In genomic region chr7:157464111-157464970, GRCh38 we compare ENCODE assay signal across 19 cellular contexts.
DNase-seq lines count a peak whose midpoint lies in the region; FAIRE-seq and TF ChIP-seq lines count a peak whose summit lies in the region.
"Had no signal": no experiment of that assay in that cellular context is flagged by ENCODE, and none has a peak within 500 bp of the region (broad histone marks: within the 10 kb centered on the region; RNA-seq: fewer than 3 reads in every experiment).

No MANE protein-coding gene starts in this region.

- POLR2A ChIA-PET in H1 (lab: Charles Lee; ENCODE audit: partially characterized antibody) = interaction anchor here (0.8 kb wide), 1 partner anchor 15 kb away, joined by 3 read pairs; no protein-coding TSS in a partner anchor

- CTCF ChIA-PET in activated naive CD4-positive, alpha-beta T cell treated with anti-CD3 and anti-CD28 coated beads, Interleukin-2, amount 10 ng/mL, durations not matched to agents 7 days and 5 days (lab: Charles Lee) = no interaction called here
- CTCF ChIA-PET in H1 (lab: Charles Lee; ENCODE audit: partially characterized antibody) = interaction anchor here (0.6 to 1.6 kb wide), 3 partner anchors 11 to 530 kb away, joined by 3 to 8 read pairs (median 4); no protein-coding TSS in a partner anchor

- no peak overlapping the region for H4K91ac ChIP-seq in H1 (replicated peaks; ENCODE audit: insufficient read length, low read length)

- H3K27me3 Mint-ChIP-seq in activated naive CD4-positive, alpha-beta T cell treated with anti-CD3 and anti-CD28 coated beads, Interleukin-2, amount 10 ng/mL, durations not matched to agents 7 days and 5 days = peaks cover 77% of the 10 kb centered on the region
- peaks cover 32% of the 10 kb centered on the region for H3K27me3 Mint-ChIP-seq in nephron progenitor cell (ENCODE audit: low read depth, poor library complexity)
- H3K27me3 Mint-ChIP-seq: activated T-cell treated with anti-CD3 and anti-CD28 coated beads, Interleukin-2, amount 50 U/mL, for 24 hours had no signal

- H2AFZ ChIP-seq in H1 (ENCODE audit: low read length) = no peak overlapping the region

- H3K23ac ChIP-seq in H1 (ENCODE audit: insufficient read length) = no peak overlapping the region

- peak overlapping the region; percentile 11 for H4K8ac ChIP-seq in H1 (ENCODE audit: extremely low read depth, insufficient read depth, low read length)

- no peaks in the 10 kb centered on the region for H3K9me3 ChIP-seq in H1 (ENCODE audit: insufficient read depth in 2 of 2, low read depth in 1 of 2, low read length in 1 of 2)
- H3K9me3 ChIP-seq: right lobe of liver, suprapubic skin had no signal

- H2BK15ac ChIP-seq in H1 (ENCODE audit: low read length) = no peak overlapping the region

- TF ChIP-seq CTCF in H1 (IDR thresholded peaks at IDR 0.05; ENCODE audit: control extremely low read depth in 1 of 3, insufficient read depth in 1 of 3, low read depth in 1 of 3, low read length in 3 of 3) = 0 out of 4 replicates have a peak, but pooled peaks of 1 of the 3 experiments have one; percentile 1
- TF ChIP-seq CTCF in nephron progenitor cell (IDR thresholded peaks at IDR 0.05) = no peak

- TF ChIP-seq EP300 in H1 (IDR thresholded peaks at IDR 0.05; ENCODE audit: borderline replicate concordance in 1 of 2, low read depth in 2 of 2, low read length in 2 of 2) = no peak

- H4K5ac ChIP-seq in H1 (ENCODE audit: insufficient read length, low read depth, low read length) = no peak overlapping the region

- no peak overlapping the region for H3K56ac ChIP-seq in H1 (replicated peaks; ENCODE audit: insufficient read length, low read depth, low read length)

- peaks cover 0 to 11% (median 1%) of the 10 kb centered on the region in 4 experiments; a peak in 3 of 7 replicates for H3K27me3 ChIP-seq in H1 (replicated peaks in 1 of 4; ENCODE audit: control insufficient read depth in 3 of 4, extremely low read depth in 1 of 4, insufficient read depth in 3 of 4, low read length in 3 of 4)
- H3K27me3 ChIP-seq: right lobe of liver had no signal

- no peaks in the 10 kb centered on the region for H3K9me3 Mint-ChIP-seq in activated naive CD4-positive, alpha-beta T cell treated with anti-CD3 and anti-CD28 coated beads, Interleukin-2, amount 10 ng/mL, durations not matched to agents 7 days and 5 days
- H3K9me3 Mint-ChIP-seq in nephron progenitor cell = no peaks in the 10 kb centered on the region
- H3K9me3 Mint-ChIP-seq: activated T-cell treated with anti-CD3 and anti-CD28 coated beads, Interleukin-2, amount 50 U/mL, for 24 hours; natural killer cell treated with Interleukin-12 subunit alpha and Interleukin-12 subunit beta and Interleukin-15 and Interleukin-18, amount 100 ng/mL, for 72 hours had no signal

- FAIRE-seq in H1 (lab: Jason Lieb, UNC) = no peak

- peaks cover 21% of the 10 kb centered on the region for H3K4me1 Mint-ChIP-seq in activated naive CD4-positive, alpha-beta T cell treated with anti-CD3 and anti-CD28 coated beads, Interleukin-2, amount 10 ng/mL, durations not matched to agents 7 days and 5 days
- H3K4me1 Mint-ChIP-seq in nephron progenitor cell = peaks cover 71% of the 10 kb centered on the region

- peaks cover 0 to 9% (median 5%) of the 10 kb centered on the region in 4 experiments; a peak in 4 of 7 replicates for H3K4me1 ChIP-seq in H1 (replicated peaks in 1 of 4; ENCODE audit: control insufficient read depth in 3 of 4, insufficient read depth in 4 of 4, low read length in 3 of 4)
- H3K4me1 ChIP-seq: right lobe of liver had no signal

- H3K23me2 ChIP-seq in H1 (ENCODE audit: low read depth, low read length) = no peaks in the 10 kb centered on the region

- no peak for TF ChIP-seq POLR2A in H1 (IDR thresholded peaks at IDR 0.05; ENCODE audit: control extremely low read depth in 1 of 2, low read depth in 2 of 2, low read length in 2 of 2)

- H3K4me2 ChIP-seq in H1 (ENCODE audit: insufficient read depth in 1 of 2, low read depth in 2 of 2, low read length in 2 of 2) = peak overlapping the region; percentile 9 to 45; a peak in 2 of 4 replicates

- H3K4me3 Mint-ChIP-seq in activated naive CD4-positive, alpha-beta T cell treated with anti-CD3 and anti-CD28 coated beads, Interleukin-2, amount 10 ng/mL, durations not matched to agents 7 days and 5 days = no peak overlapping the region
- H3K4me3 Mint-ChIP-seq in nephron progenitor cell = peak overlapping the region; percentile 44
- H3K4me3 Mint-ChIP-seq: activated T-cell treated with anti-CD3 and anti-CD28 coated beads, Interleukin-2, amount 50 U/mL, for 24 hours; natural killer cell treated with Interleukin-12 subunit alpha and Interleukin-12 subunit beta and Interleukin-15 and Interleukin-18, amount 100 ng/mL, for 72 hours had no signal

- no peaks in the 10 kb centered on the region for H3K79me2 ChIP-seq in H1 (ENCODE audit: control insufficient read depth in 1 of 2, insufficient read depth in 2 of 2, low read length in 2 of 2)

- H3K9ac ChIP-seq in H1 (replicated peaks in 1 of 4; ENCODE audit: extremely low read depth in 1 of 4, low read depth in 3 of 4, low read length in 3 of 4) = no peak overlapping the region

- 34% methylated on average over 15 of the region's 15 CpGs; no CpG with 5 or more reads in 1 of the 2 experiments for WGBS in H1 (ENCODE audit: extremely low coverage in 1 of 2, insufficient coverage in 1 of 2, insufficient read length in 1 of 2, insufficient replicate concordance in 2 of 2, low coverage in 1 of 2, low lambda C conversion rate in 2 of 2, missing lambda C conversion rate in 1 of 2), 2 experiments

- H3K4ac ChIP-seq in H1 (replicated peaks; ENCODE audit: insufficient read length, low read depth, low read length) = no peak overlapping the region

- peak overlapping the region in 1 of 4 experiments; percentile 38; a peak in 1 of 8 replicates for H3K4me3 ChIP-seq in H1 (ENCODE audit: extremely low read depth in 1 of 4, insufficient read depth in 2 of 4, low read depth in 3 of 4, low read length in 4 of 4)
- H3K4me3 ChIP-seq: right lobe of liver, suprapubic skin had no signal

- peak overlapping the region; percentile 68; the same call in 1 of the 2 replicates for H2BK5ac ChIP-seq in H1 (ENCODE audit: low read depth, low read length)

- no peak overlapping the region for H2BK20ac ChIP-seq in H1 (ENCODE audit: low read length)

- H2BK12ac ChIP-seq in H1 (ENCODE audit: low read depth, low read length) = no peak overlapping the region; the same call in 1 of the 2 replicates

- H3K36me3 Mint-ChIP-seq in activated naive CD4-positive, alpha-beta T cell treated with anti-CD3 and anti-CD28 coated beads, Interleukin-2, amount 10 ng/mL, durations not matched to agents 7 days and 5 days = no peaks in the 10 kb centered on the region
- H3K36me3 Mint-ChIP-seq in nephron progenitor cell (ENCODE audit: low read depth) = no peaks in the 10 kb centered on the region
- H3K36me3 Mint-ChIP-seq: natural killer cell treated with Interleukin-12 subunit alpha and Interleukin-12 subunit beta and Interleukin-15 and Interleukin-18, amount 100 ng/mL, for 72 hours had no signal

- DNase-seq in activated naive CD4-positive, alpha-beta T cell treated with anti-CD3 and anti-CD28 coated beads, Interleukin-2, amount 10 ng/mL, durations not matched to agents 7 days and 5 days = no peak
- DNase-seq in activated naive CD4-positive, alpha-beta T cell treated with anti-CD3 and anti-CD28 coated beads, Interleukin-2, amount 50 U/mL, for 16 hours = no peak
- DNase-seq in H1 (ENCODE audit: low read depth in 1 of 2, low spot score in 2 of 2) (peak in 1 of 2 experiments; percentile 45), nephron progenitor cell (peak; percentile 35), activated gamma-delta T cell treated with Interleukin-2 at 50 U/mL for 16 hours (no peak), NCI-H510A treated with DMSO at 0.1 percent for 48 hours (lab: John Stamatoyannopoulos, UW) (no peak)
- DNase-seq in effector CD4-positive, alpha-beta T cell = no peak
- DNase-seq in stimulated activated CD4-positive, alpha-beta T cell treated with anti-CD3 and anti-CD28 coated beads, Interleukin-4, amount 100 ng/mL, for 1 hour = no peak
- DNase-seq: activated CD4-positive, alpha-beta T cell treated with anti-CD3 and anti-CD28 coated beads for 1 hour; activated T-cell treated with anti-CD3 and anti-CD28 coated beads, Interleukin-2, amount 50 U/mL, for 24 hours; AML-193; Karpas-422; NCI-H345; SHP77 treated with DMSO at 0.1 percent for 48 hours; stimulated activated CD4-positive, alpha-beta T cell treated with anti-CD3 and anti-CD28 coated beads, Interleukin-1b, Interleukin-23, amount 100 ng/mL, for 48 hours; T-helper 9 cell had no signal

- H3K18ac ChIP-seq in H1 (ENCODE audit: extremely low read depth, low read length) = 0 out of 2 replicates have a peak overlapping the region, but pooled peaks have one; percentile 6

- H3K79me1 ChIP-seq in H1 (ENCODE audit: low read depth, low read length) = no peaks in the 10 kb centered on the region

- H4K20me1 ChIP-seq in H1 (replicated peaks in 1 of 2; ENCODE audit: control insufficient read depth in 1 of 2, insufficient read depth in 2 of 2, low read length in 2 of 2) = peaks cover 0 to 4% of the 10 kb centered on the region in 2 experiments

- H3K36me3 ChIP-seq in H1 (ENCODE audit: control insufficient read depth in 2 of 4, insufficient read depth in 4 of 4, low read length in 3 of 4) = no peaks in the 10 kb centered on the region
- H3K36me3 ChIP-seq: right lobe of liver, suprapubic skin had no signal

- TF ChIP-seq RAD21 in H1 (IDR thresholded peaks at IDR 0.05 in 1 of 2, conservative IDR thresholded peaks at IDR 0.05 in 1 of 2; ENCODE audit: low read depth in 2 of 2, low read length in 2 of 2) = no peak

- H3K27ac ChIP-seq in H1 (ENCODE audit: low read depth, low read length) = no peak overlapping the region
- H3K27ac ChIP-seq: right lobe of liver, suprapubic skin had no signal

- H2BK120ac ChIP-seq in H1 (replicated peaks; ENCODE audit: low read depth, low read length) = peak overlapping the region; percentile 49

- H2AK5ac ChIP-seq in H1 (ENCODE audit: low read depth, low read length) = no peak overlapping the region

- H3K14ac ChIP-seq in H1 (ENCODE audit: insufficient read length) = no peak overlapping the region

- peak overlapping the region; percentile 38 for H3K27ac Mint-ChIP-seq in activated naive CD4-positive, alpha-beta T cell treated with anti-CD3 and anti-CD28 coated beads, Interleukin-2, amount 10 ng/mL, durations not matched to agents 7 days and 5 days
- H3K27ac Mint-ChIP-seq in nephron progenitor cell = peak overlapping the region; percentile 33
- H3K27ac Mint-ChIP-seq: activated T-cell treated with anti-CD3 and anti-CD28 coated beads, Interleukin-2, amount 50 U/mL, for 24 hours; natural killer cell treated with Interleukin-12 subunit alpha and Interleukin-12 subunit beta and Interleukin-15 and Interleukin-18, amount 100 ng/mL, for 72 hours had no signal

TF ChIP-seq in H1, 55 proteins besides CTCF, POLR2A, EP300 and RAD21:
- no peak for TF ChIP-seq TCF12 (IDR thresholded peaks at IDR 0.05; ENCODE audit: low read depth, low read length)
- peak; percentile 30 for TF ChIP-seq ASH2L (IDR thresholded peaks at IDR 0.05; ENCODE audit: low read length)
- no peak for TF ChIP-seq CHD1 (IDR thresholded peaks at IDR 0.05; ENCODE audit: low read depth, low read length)
